Comparison of ENCODE assay signal across 1 cellular context in the genomic region with DNA sequence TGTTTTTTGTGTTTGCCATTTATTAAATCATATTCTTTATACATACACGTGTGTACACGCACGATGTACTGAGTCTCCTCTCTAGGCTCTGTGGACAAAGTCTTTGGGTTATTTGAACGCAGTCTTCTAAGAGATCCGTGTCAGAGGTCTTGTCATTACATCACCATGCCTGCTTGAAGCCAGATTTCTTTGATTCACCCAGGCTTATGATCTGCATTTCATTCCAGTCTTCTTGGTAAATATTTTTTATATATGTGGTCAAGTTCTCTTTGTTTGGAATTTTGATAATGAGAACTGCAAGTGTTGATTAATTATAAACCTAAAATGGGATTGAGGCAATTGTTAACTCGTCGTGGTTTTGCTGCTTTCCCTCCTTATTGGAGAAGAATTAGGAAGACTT.
TF ChIP-seq lines count a peak whose summit lies in the region.

No MANE protein-coding gene starts in this region.

TF ChIP-seq in HEK293T, 16 proteins besides CTCF, POLR2A, EP300 and RAD21:
- no peak for TF ChIP-seq ARNT (IDR thresholded peaks at IDR 0.05)
